16 cellular contexts compared by ENCODE assay signal in the genomic region with DNA sequence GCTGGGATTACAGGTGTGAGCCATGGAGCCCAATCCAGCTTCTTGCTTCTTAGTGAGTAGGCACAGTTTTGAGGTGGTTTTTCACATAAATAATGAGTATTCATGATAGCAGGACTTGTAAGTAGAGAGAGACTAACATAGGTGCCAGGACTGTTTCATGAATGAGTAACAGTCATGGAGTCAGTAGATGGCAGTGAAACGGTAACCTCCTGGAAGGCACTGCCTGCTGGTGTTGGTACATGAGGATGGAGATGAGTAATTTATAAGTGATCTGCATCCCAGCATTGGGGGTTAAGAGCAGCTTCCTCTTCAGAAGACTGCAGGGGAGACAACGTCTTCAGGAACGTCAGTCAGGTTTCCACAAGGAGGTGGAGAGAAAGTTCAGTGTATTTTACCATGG.
DNase-seq lines count a peak whose midpoint lies in the region; ATAC-seq and TF ChIP-seq lines count a peak whose summit lies in the region.
"Had no signal": no experiment of that assay in that cellular context is flagged by ENCODE, and none has a peak within 500 bp of the region (broad histone marks: within the 10 kb centered on the region; RNA-seq: fewer than 3 reads in every experiment).

No MANE protein-coding gene starts in this region.

- no peak overlapping the region for H4K91ac ChIP-seq in mesenchymal stem cell (ENCODE audit: low read length)

- H2BK12ac ChIP-seq in mesenchymal stem cell (ENCODE audit: low read length in 2 of 2) = no peak overlapping the region

- peak overlapping the region in 3 of 4 donors; percentile 47 to 60 (median 53) for H3K4me3 Mint-ChIP-seq in CD4-positive, CD25-positive, alpha-beta regulatory T cell
- H3K4me3 Mint-ChIP-seq in activated CD8-positive, alpha-beta T cell treated with anti-CD3 and anti-CD28 coated beads for 36 hours = no peak overlapping the region

- no peak for DNase-seq in CD4-positive, CD25-positive, alpha-beta regulatory T cell
- DNase-seq in ELR (ENCODE audit: low read depth) = peak; percentile 10
- no peak for DNase-seq in activated CD8-positive, alpha-beta T cell treated with anti-CD3 and anti-CD28 coated beads for 36 hours
- no peak for DNase-seq in mesenchymal stem cell
- no peak for DNase-seq in stimulated activated CD4-positive, alpha-beta T cell treated with anti-CD3 and anti-CD28 coated beads, Interleukin-2, amount 100 ng/mL, for 24 hours
- no peak for DNase-seq in SK-N-DZ (ENCODE audit: low spot score)
- no peak for DNase-seq in stimulated activated CD4-positive, alpha-beta T cell treated with anti-CD3 and anti-CD28 coated beads, Interleukin-12 subunit alpha, Interleukin-12 subunit beta, amount 100 ng/mL, for 4 hours
- DNase-seq: DMS153; effector CD8-positive, alpha-beta T cell; hypothalamus; NCI-H146; SJCRH30; spleen had no signal

- no peak overlapping the region for H2AFZ ChIP-seq in mesenchymal stem cell (ENCODE audit: low read depth, low read length)

- H3K27me3 ChIP-seq in CD4-positive, CD25-positive, alpha-beta regulatory T cell (ENCODE audit: control insufficient read depth, insufficient read depth, low read length) = no peaks in the 10 kb centered on the region
- H3K27me3 ChIP-seq in mesenchymal stem cell (ENCODE audit: control insufficient read depth in 1 of 2, insufficient read depth in 1 of 2, low read length in 2 of 2) = no peaks in the 10 kb centered on the region
- H3K27me3 ChIP-seq: SJCRH30, spleen had no signal

- H3K27ac ChIP-seq in CD4-positive, CD25-positive, alpha-beta regulatory T cell (ENCODE audit: insufficient read depth, low read length, poor library complexity, severe bottlenecking) = no peak overlapping the region
- H3K27ac ChIP-seq in mesenchymal stem cell (ENCODE audit: low read length, poor library complexity, severe bottlenecking) = peak overlapping the region; percentile 4
- H3K27ac ChIP-seq: HL-60, prostate gland, SJCRH30 had no signal

- H3K4me1 Mint-ChIP-seq in CD4-positive, CD25-positive, alpha-beta regulatory T cell = peaks cover 27 to 69% (median 56%) of the 10 kb centered on the region in 4 donors
- H3K4me1 Mint-ChIP-seq in activated CD8-positive, alpha-beta T cell treated with anti-CD3 and anti-CD28 coated beads for 36 hours (ENCODE audit: low read depth) = peaks cover 63% of the 10 kb centered on the region

- H2BK5ac ChIP-seq in mesenchymal stem cell (ENCODE audit: low read depth, low read length, poor library complexity, severe bottlenecking) = no peak overlapping the region

- H3K18ac ChIP-seq in mesenchymal stem cell (ENCODE audit: low read depth in 1 of 2, low read length in 2 of 2) = no peak overlapping the region

- H2AK5ac ChIP-seq in mesenchymal stem cell (ENCODE audit: low read length, severe bottlenecking) = peak overlapping the region; percentile 95

- peaks cover 9% of the 10 kb centered on the region for H3K36me3 Mint-ChIP-seq in CD4-positive, CD25-positive, alpha-beta regulatory T cell
- peaks cover 34% of the 10 kb centered on the region for H3K36me3 Mint-ChIP-seq in activated CD8-positive, alpha-beta T cell treated with anti-CD3 and anti-CD28 coated beads for 36 hours (ENCODE audit: low read depth)

- H3K9me3 Mint-ChIP-seq in CD4-positive, CD25-positive, alpha-beta regulatory T cell = peaks cover 0 to 2% (median 0%) of the 10 kb centered on the region in 7 donors
- H3K9me3 Mint-ChIP-seq in activated CD8-positive, alpha-beta T cell treated with anti-CD3 and anti-CD28 coated beads for 36 hours = no peaks in the 10 kb centered on the region

- 96% methylated on average over 3 of the region's 3 CpGs for WGBS in mesenchymal stem cell

- H4K8ac ChIP-seq in mesenchymal stem cell (ENCODE audit: low read length) = no peak overlapping the region

- POLR2A ChIA-PET in activated CD8-positive, alpha-beta T cell treated with anti-CD3 and anti-CD28 coated beads for 36 hours (lab: Charles Lee) = no interaction called here

- no peaks in the 10 kb centered on the region for H3K36me3 ChIP-seq in CD4-positive, CD25-positive, alpha-beta regulatory T cell (ENCODE audit: control insufficient read depth, insufficient read depth, low read length)
- peaks cover 0 to 7% of the 10 kb centered on the region in 2 experiments for H3K36me3 ChIP-seq in mesenchymal stem cell (ENCODE audit: control insufficient read depth in 1 of 2, insufficient read depth in 2 of 2, low read depth in 1 of 2, low read length in 2 of 2)
- H3K36me3 ChIP-seq: prostate gland, SJCRH30 had no signal

- CTCF ChIA-PET in activated CD8-positive, alpha-beta T cell treated with anti-CD3 and anti-CD28 coated beads for 36 hours (lab: Charles Lee) = interaction anchor here (1.0 to 3.0 kb wide), 5 partner anchors 13 to 75 kb away, joined by 3 to 20 read pairs (median 5); a partner anchor contains a TSS

- intact Hi-C loops in activated CD8-positive, alpha-beta T cell treated with anti-CD3 and anti-CD28 coated beads for 36 hours (cut with micrococcal nuclease) = no loop called here

- H3K27ac Mint-ChIP-seq in CD4-positive, CD25-positive, alpha-beta regulatory T cell = peak overlapping the region; percentile 92 to 100 (median 93)
- peak overlapping the region; percentile 91 for H3K27ac Mint-ChIP-seq in activated CD8-positive, alpha-beta T cell treated with anti-CD3 and anti-CD28 coated beads for 36 hours

- no peak overlapping the region for H3K4me3 ChIP-seq in CD4-positive, CD25-positive, alpha-beta regulatory T cell (ENCODE audit: low read depth, low read length)
- no peak overlapping the region for H3K4me3 ChIP-seq in mesenchymal stem cell (ENCODE audit: insufficient read depth in 1 of 2, low read depth in 1 of 2, low read length in 2 of 2)
- H3K4me3 ChIP-seq: prostate gland, SJCRH30, spleen had no signal

- H2BK120ac ChIP-seq in mesenchymal stem cell (ENCODE audit: low read depth, low read length) = no peak overlapping the region

- TF ChIP-seq CTCF in activated CD8-positive, alpha-beta T cell treated with anti-CD3 and anti-CD28 coated beads for 36 hours (IDR thresholded peaks at IDR 0.05) = no peak

- ATAC-seq in CD4-positive, CD25-positive, alpha-beta regulatory T cell (ENCODE audit: low read depth in 2 of 2) = no peak
- no peak for ATAC-seq in activated CD8-positive, alpha-beta T cell treated with anti-CD3 and anti-CD28 coated beads for 36 hours
- ATAC-seq in GM19351 (IDR thresholded peaks at IDR 0.05; ENCODE audit: unreplicated experiment) = no peak

- H3K9ac ChIP-seq in mesenchymal stem cell (ENCODE audit: low read length) = no peak overlapping the region

- no peak overlapping the region for H3K4me2 ChIP-seq in mesenchymal stem cell (ENCODE audit: low read length, poor library complexity, severe bottlenecking)

- H3K23ac ChIP-seq in mesenchymal stem cell (ENCODE audit: low read length in 2 of 2) = no peak overlapping the region

- H3K14ac ChIP-seq in mesenchymal stem cell (ENCODE audit: low read length in 2 of 2) = no peak overlapping the region

- H3K4ac ChIP-seq in mesenchymal stem cell (ENCODE audit: low read depth in 1 of 2, low read length in 2 of 2) = no peak overlapping the region

- H3K27me3 Mint-ChIP-seq in CD4-positive, CD25-positive, alpha-beta regulatory T cell = no peaks in the 10 kb centered on the region
- H3K27me3 Mint-ChIP-seq in activated CD8-positive, alpha-beta T cell treated with anti-CD3 and anti-CD28 coated beads for 36 hours = no peaks in the 10 kb centered on the region

- peaks cover 6% of the 10 kb centered on the region for H3K79me1 ChIP-seq in mesenchymal stem cell (replicated peaks; ENCODE audit: low read length, poor library complexity, severe bottlenecking)

- no peak overlapping the region for H2BK15ac ChIP-seq in mesenchymal stem cell (ENCODE audit: low read depth, poor library complexity, severe bottlenecking)

- no peaks in the 10 kb centered on the region for H3K9me3 ChIP-seq in CD4-positive, CD25-positive, alpha-beta regulatory T cell (ENCODE audit: control insufficient read depth in 2 of 2, low read length in 2 of 2)
- H3K9me3 ChIP-seq in mesenchymal stem cell (ENCODE audit: control insufficient read depth, low read length) = no peaks in the 10 kb centered on the region
- H3K9me3 ChIP-seq: prostate gland, SJCRH30, spleen had no signal

- H3K4me1 ChIP-seq in CD4-positive, CD25-positive, alpha-beta regulatory T cell (ENCODE audit: control insufficient read depth, insufficient read depth, low read length, poor library complexity, severe bottlenecking) = peaks cover 27% of the 10 kb centered on the region
- peaks cover 19% of the 10 kb centered on the region for H3K4me1 ChIP-seq in mesenchymal stem cell (ENCODE audit: control insufficient read depth, insufficient read depth, low read depth, low read length)
- H3K4me1 ChIP-seq: prostate gland had no signal
